29 cellular contexts compared by ENCODE assay signal in genomic region chr12:130447655-130447965, GRCh38.
"Had no signal": no experiment of that assay in that cellular context is flagged by ENCODE, and none has a peak within 500 bp of the region (broad histone marks: within the 10 kb centered on the region; RNA-seq: fewer than 3 reads in every experiment).

No MANE protein-coding gene starts in this region.

- H3K4me3 Mint-ChIP-seq: stimulated activated effector memory CD8-positive, alpha-beta T cell treated with anti-CD3 and anti-CD28 coated beads, Interleukin-12 subunit alpha, Interleukin-12 subunit beta, amount 100 ng/mL, for 72 hours; stimulated activated memory B cell treated with anti-CD40 and anti-IgM and Interleukin-4, amounts not matched to agents 10 μg/mL and 1 μg/mL and 100 μg/mL, for 72 hours; stimulated activated naive B cell treated with anti-CD40 and anti-IgM and Interleukin-4, amounts not matched to agents 10 μg/mL and 1 μg/mL and 100 μg/mL, for 72 hours; stimulated activated naive CD8-positive, alpha-beta T cell treated with anti-CD3 and anti-CD28 coated beads, Interleukin-15, amount 100 ng/mL, for 72 hours; stimulated activated naive CD8-positive, alpha-beta T cell treated with anti-CD3 and anti-CD28 coated beads, Interleukin-15, Interleukin-2, amounts not matched to agents 100 ng/mL and 50 ng/mL, for 24 hours; type B pancreatic cell had no signal

- H3K4me1 Mint-ChIP-seq: stimulated activated effector memory CD8-positive, alpha-beta T cell treated with anti-CD3 and anti-CD28 coated beads, Interleukin-12 subunit alpha, Interleukin-12 subunit beta, amount 100 ng/mL, for 72 hours; stimulated activated memory B cell treated with anti-CD40 and anti-IgM and Interleukin-4, amounts not matched to agents 10 μg/mL and 1 μg/mL and 100 μg/mL, for 72 hours; stimulated activated naive B cell treated with anti-CD40 and anti-IgM and Interleukin-4, amounts not matched to agents 10 μg/mL and 1 μg/mL and 100 μg/mL, for 72 hours; stimulated activated naive CD8-positive, alpha-beta T cell treated with anti-CD3 and anti-CD28 coated beads, Interleukin-15, amount 100 ng/mL, for 72 hours had no signal

- H3K27me3 Mint-ChIP-seq: stimulated activated memory B cell treated with anti-CD40 and anti-IgM and Interleukin-4, amounts not matched to agents 10 μg/mL and 1 μg/mL and 100 μg/mL, for 72 hours; stimulated activated naive B cell treated with anti-CD40 and anti-IgM and Interleukin-4, amounts not matched to agents 10 μg/mL and 1 μg/mL and 100 μg/mL, for 72 hours; stimulated activated naive CD8-positive, alpha-beta T cell treated with anti-CD3 and anti-CD28 coated beads, Interleukin-15, amount 100 ng/mL, for 72 hours; stimulated activated naive CD8-positive, alpha-beta T cell treated with anti-CD3 and anti-CD28 coated beads, Interleukin-15, Interleukin-2, amounts not matched to agents 100 ng/mL and 50 ng/mL, for 24 hours; type B pancreatic cell had no signal

- FAIRE-seq: urothelium cell line had no signal

- H3K4me1 ChIP-seq: stomach, suprapubic skin, testis, thyroid gland, tibial artery, tibial nerve, transverse colon, upper lobe of left lung, upper lobe of right lung, uterus, vagina had no signal

- H3K9me3 Mint-ChIP-seq: stimulated activated effector memory CD8-positive, alpha-beta T cell treated with anti-CD3 and anti-CD28 coated beads, Interleukin-12 subunit alpha, Interleukin-12 subunit beta, amount 100 ng/mL, for 72 hours; stimulated activated naive CD8-positive, alpha-beta T cell treated with anti-CD3 and anti-CD28 coated beads, Interleukin-15, amount 100 ng/mL, for 72 hours; stimulated activated naive CD8-positive, alpha-beta T cell treated with anti-CD3 and anti-CD28 coated beads, Interleukin-15, Interleukin-2, amounts not matched to agents 100 ng/mL and 50 ng/mL, for 24 hours; type B pancreatic cell had no signal

- H3K27me3 ChIP-seq: stomach, suprapubic skin, testis, thyroid gland, tibial artery, tibial nerve, transverse colon, upper lobe of left lung, upper lobe of right lung, uterus, vagina had no signal

- H3K27ac Mint-ChIP-seq: stimulated activated effector memory CD8-positive, alpha-beta T cell treated with anti-CD3 and anti-CD28 coated beads, Interleukin-12 subunit alpha, Interleukin-12 subunit beta, amount 100 ng/mL, for 72 hours; stimulated activated memory B cell treated with anti-CD40 and anti-IgM and Interleukin-4, amounts not matched to agents 10 μg/mL and 1 μg/mL and 100 μg/mL, for 72 hours; stimulated activated naive B cell treated with anti-CD40 and anti-IgM and Interleukin-4, amounts not matched to agents 10 μg/mL and 1 μg/mL and 100 μg/mL, for 72 hours; stimulated activated naive CD8-positive, alpha-beta T cell treated with anti-CD3 and anti-CD28 coated beads, Interleukin-15, amount 100 ng/mL, for 72 hours; stimulated activated naive CD8-positive, alpha-beta T cell treated with anti-CD3 and anti-CD28 coated beads, Interleukin-15, Interleukin-2, amounts not matched to agents 100 ng/mL and 50 ng/mL, for 24 hours; type B pancreatic cell had no signal

- DNase-seq: stimulated activated CD4-positive, alpha-beta T cell treated with anti-CD3 and anti-CD28 coated beads, Interleukin-2, amount 100 ng/mL, for 48 hours; stimulated activated CD4-positive, alpha-beta T cell treated with anti-CD3 and anti-CD28 coated beads, Interleukin-4, amount 100 ng/mL, for 1 hour; stimulated activated CD4-positive, alpha-beta T cell treated with anti-CD3 and anti-CD28 coated beads, Interleukin-4, amount 100 ng/mL, for 24 hours; stimulated activated CD4-positive, alpha-beta T cell treated with anti-CD3 and anti-CD28 coated beads, Interleukin-4, amount 100 ng/mL, for 4 hours; stimulated activated CD8-positive, alpha-beta memory T cell treated with anti-CD3 and anti-CD28 coated beads, Interleukin-4, amount 100 ng/mL, for 48 hours; stimulated activated naive B cell treated with anti-CD40 and anti-IgM and Interleukin-4, amounts not matched to agents 10 μg/mL and 1 μg/mL and 100 μg/mL, for 72 hours; stimulated activated naive CD4-positive, alpha-beta T cell; stimulated activated naive CD4-positive, alpha-beta T cell treated with Interleukin-2 at 50 U/mL for 16 hours; stimulated activated naive CD8-positive, alpha-beta T cell treated with anti-CD3 and anti-CD28 coated beads, Interleukin-15, amount 100 ng/mL, for 72 hours; stimulated activated naive CD8-positive, alpha-beta T cell treated with anti-CD3 and anti-CD28 coated beads, Interleukin-15, Interleukin-2, amounts not matched to agents 100 U/mL and 50 U/mL, for 24 hours; stomach; substantia nigra; testis; thyroid gland; tibial artery; transverse colon; trophoblast cell; upper lobe of right lung; uterus had no signal

- ATAC-seq: stimulated activated effector memory CD8-positive, alpha-beta T cell treated with anti-CD3 and anti-CD28 coated beads, Interleukin-12 subunit alpha, Interleukin-12 subunit beta, amount 100 ng/mL, for 72 hours; stimulated activated memory B cell treated with anti-CD40 and anti-IgM and Interleukin-4, amounts not matched to agents 10 μg/mL and 1 μg/mL and 100 μg/mL, for 72 hours; stimulated activated naive B cell treated with anti-CD40 and anti-IgM and Interleukin-4, amounts not matched to agents 10 μg/mL and 1 μg/mL and 100 μg/mL, for 72 hours; stimulated activated naive CD8-positive, alpha-beta T cell treated with anti-CD3 and anti-CD28 coated beads, Interleukin-15, amount 100 ng/mL, for 72 hours; stimulated activated naive CD8-positive, alpha-beta T cell treated with anti-CD3 and anti-CD28 coated beads, Interleukin-15, Interleukin-2, amounts not matched to agents 100 U/mL and 50 U/mL, for 24 hours; upper lobe of right lung had no signal

- H3K9me3 ChIP-seq: stomach, suprapubic skin, testis, thoracic aorta, thyroid gland, tibial artery, transverse colon, upper lobe of left lung, upper lobe of right lung, uterus, vagina had no signal

- H3K4me3 ChIP-seq: stomach, suprapubic skin, testis, thoracic aorta, thyroid gland, tibial artery, tibial nerve, transverse colon, upper lobe of left lung, upper lobe of right lung, uterus, vagina had no signal

- H3K27ac ChIP-seq: stomach, suprapubic skin, testis, thoracic aorta, thyroid gland, tibial artery, tibial nerve, transverse colon, upper lobe of left lung, upper lobe of right lung, uterus, vagina had no signal

- H3K36me3 ChIP-seq: stomach, suprapubic skin, thoracic aorta, thyroid gland, tibial artery, tibial nerve, transverse colon, upper lobe of left lung, upper lobe of right lung, uterus, vagina had no signal

- H3K36me3 Mint-ChIP-seq: stimulated activated effector memory CD8-positive, alpha-beta T cell treated with anti-CD3 and anti-CD28 coated beads, Interleukin-12 subunit alpha, Interleukin-12 subunit beta, amount 100 ng/mL, for 72 hours; stimulated activated memory B cell treated with anti-CD40 and anti-IgM and Interleukin-4, amounts not matched to agents 10 μg/mL and 1 μg/mL and 100 μg/mL, for 72 hours; stimulated activated naive B cell treated with anti-CD40 and anti-IgM and Interleukin-4, amounts not matched to agents 10 μg/mL and 1 μg/mL and 100 μg/mL, for 72 hours had no signal
